11 cellular contexts compared by ENCODE assay signal in the genomic region with DNA sequence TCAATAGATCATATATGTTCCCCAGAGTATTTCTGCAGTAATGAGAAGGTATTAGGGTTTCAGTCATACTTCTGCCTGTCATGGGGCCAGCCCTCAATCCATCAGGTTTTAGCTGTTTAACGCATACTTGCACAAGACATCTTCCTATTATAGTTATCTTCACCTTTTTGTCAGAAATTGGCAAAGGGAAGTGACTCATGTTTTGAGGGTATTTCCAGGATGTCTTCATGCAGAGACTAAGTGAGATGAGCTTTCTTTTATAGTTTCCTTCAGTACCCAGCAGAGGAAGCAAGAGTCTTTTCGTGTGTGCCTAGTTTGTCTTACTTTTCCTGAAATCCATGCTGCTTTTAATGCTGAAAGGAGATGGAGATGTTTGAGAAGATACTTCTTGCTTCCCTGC. TPM values are rescaled to one million over a fixed set of nuclear protein-coding genes. Genes with fewer than 3 reads are reported as not detected.
DNase-seq lines count a peak whose midpoint lies in the region; ATAC-seq and TF ChIP-seq lines count a peak whose summit lies in the region.
"Had no signal": no experiment of that assay in that cellular context is flagged by ENCODE, and none has a peak within 500 bp of the region (broad histone marks: within the 10 kb centered on the region; RNA-seq: fewer than 3 reads in every experiment).

No MANE protein-coding gene starts in this region.

- H3K4me1 ChIP-seq in upper lobe of right lung = no peaks in the 10 kb centered on the region

- peak; percentile 92 for ATAC-seq in activated CD4-positive, alpha-beta T cell treated with anti-CD3 and anti-CD28 coated beads for 36 hours
- ATAC-seq in HG03108 (IDR thresholded peaks at IDR 0.05; ENCODE audit: unreplicated experiment) (peak; percentile 63), upper lobe of right lung (no peak)
- ATAC-seq in activated CD8-positive, alpha-beta T cell treated with anti-CD3 and anti-CD28 coated beads, Interleukin-2, amount 10 ng/mL, durations not matched to agents 7 days and 5 days = peak; percentile 75
- peak; percentile 93 for ATAC-seq in stimulated activated effector memory CD8-positive, alpha-beta T cell treated with anti-CD3 and anti-CD28 coated beads, Interleukin-12 subunit alpha, Interleukin-12 subunit beta, amount 100 ng/mL, for 72 hours

- H3K27me3 ChIP-seq in upper lobe of right lung = no peaks in the 10 kb centered on the region

- CTCF ChIA-PET in activated CD4-positive, alpha-beta T cell treated with anti-CD3 and anti-CD28 coated beads for 36 hours (lab: Charles Lee) = interaction anchor here (1.6 kb wide), 1 partner anchor 9 kb away, joined by 7 read pairs; the partner anchor contains the start of gene CSTF2
- CTCF ChIA-PET in activated CD8-positive, alpha-beta T cell treated with anti-CD3 and anti-CD28 coated beads, Interleukin-2, amount 10 ng/mL, durations not matched to agents 7 days and 5 days (lab: Charles Lee) = interaction anchor here (0.5 to 0.9 kb wide), 2 partner anchors 9 to 567 kb away, joined by 3 read pairs; partner anchors contain the start of gene CSTF2

- DNase-seq in activated CD4-positive, alpha-beta T cell treated with anti-CD3 and anti-CD28 coated beads for 36 hours = peak; percentile 35
- no peak for DNase-seq in activated CD4-positive, alpha-beta T cell treated with anti-CD3 and anti-CD28 coated beads for 1 hour
- DNase-seq in activated CD8-positive, alpha-beta T cell treated with anti-CD3 and anti-CD28 coated beads, Interleukin-2, amount 10 ng/mL, durations not matched to agents 7 days and 5 days = no peak
- peak in 1 of 2 donors; percentile 49 for DNase-seq in stimulated activated effector memory CD8-positive, alpha-beta T cell treated with anti-CD3 and anti-CD28 coated beads, Interleukin-12 subunit alpha, Interleukin-12 subunit beta, amount 100 ng/mL, for 72 hours (ENCODE audit: low spot score in 2 of 2)
- DNase-seq in head of caudate nucleus (no peak), upper lobe of right lung (no peak), cerebellar cortex (ENCODE audit: low spot score) (no peak)

- POLR2A ChIA-PET in activated CD4-positive, alpha-beta T cell treated with anti-CD3 and anti-CD28 coated beads for 36 hours (lab: Charles Lee) = interaction anchor here (0.5 to 1.0 kb wide), 3 partner anchors 9 to 396 kb away, joined by 3 to 4 read pairs (median 3); partner anchors contain the start of gene CSTF2
- POLR2A ChIA-PET in activated CD8-positive, alpha-beta T cell treated with anti-CD3 and anti-CD28 coated beads, Interleukin-2, amount 10 ng/mL, durations not matched to agents 7 days and 5 days (lab: Charles Lee) = interaction anchor here (4.2 kb wide), 1 partner anchor 9 kb away, joined by 26 read pairs; the partner anchor contains the start of gene CSTF2

- H3K27ac Mint-ChIP-seq in activated CD4-positive, alpha-beta T cell treated with anti-CD3 and anti-CD28 coated beads for 36 hours = peak overlapping the region; percentile 96
- H3K27ac Mint-ChIP-seq in activated CD8-positive, alpha-beta T cell treated with anti-CD3 and anti-CD28 coated beads, Interleukin-2, amount 10 ng/mL, durations not matched to agents 7 days and 5 days = peak overlapping the region; percentile 83
- H3K27ac Mint-ChIP-seq in stimulated activated effector memory CD8-positive, alpha-beta T cell treated with anti-CD3 and anti-CD28 coated beads, Interleukin-12 subunit alpha, Interleukin-12 subunit beta, amount 100 ng/mL, for 72 hours = peak overlapping the region; percentile 94

- H3K36me3 Mint-ChIP-seq in activated CD4-positive, alpha-beta T cell treated with anti-CD3 and anti-CD28 coated beads for 36 hours (ENCODE audit: low read depth) = peaks cover 54% of the 10 kb centered on the region
- H3K36me3 Mint-ChIP-seq in activated CD8-positive, alpha-beta T cell treated with anti-CD3 and anti-CD28 coated beads, Interleukin-2, amount 10 ng/mL, durations not matched to agents 7 days and 5 days (ENCODE audit: low read depth) = peaks cover 57% of the 10 kb centered on the region
- peaks cover 96% of the 10 kb centered on the region for H3K36me3 Mint-ChIP-seq in stimulated activated effector memory CD8-positive, alpha-beta T cell treated with anti-CD3 and anti-CD28 coated beads, Interleukin-12 subunit alpha, Interleukin-12 subunit beta, amount 100 ng/mL, for 72 hours

- H3K9me3 Mint-ChIP-seq in activated CD4-positive, alpha-beta T cell treated with anti-CD3 and anti-CD28 coated beads for 36 hours (ENCODE audit: low read depth) = no peaks in the 10 kb centered on the region
- H3K9me3 Mint-ChIP-seq in activated CD8-positive, alpha-beta T cell treated with anti-CD3 and anti-CD28 coated beads, Interleukin-2, amount 10 ng/mL, durations not matched to agents 7 days and 5 days (ENCODE audit: insufficient read depth) = no peaks in the 10 kb centered on the region
- H3K9me3 Mint-ChIP-seq in stimulated activated effector memory CD8-positive, alpha-beta T cell treated with anti-CD3 and anti-CD28 coated beads, Interleukin-12 subunit alpha, Interleukin-12 subunit beta, amount 100 ng/mL, for 72 hours = no peaks in the 10 kb centered on the region

- no peaks in the 10 kb centered on the region for H3K9me3 ChIP-seq in upper lobe of right lung

- H3K4me3 Mint-ChIP-seq in activated CD4-positive, alpha-beta T cell treated with anti-CD3 and anti-CD28 coated beads for 36 hours = peak overlapping the region; percentile 59
- H3K4me3 Mint-ChIP-seq in activated CD8-positive, alpha-beta T cell treated with anti-CD3 and anti-CD28 coated beads, Interleukin-2, amount 10 ng/mL, durations not matched to agents 7 days and 5 days = peak overlapping the region; percentile 36
- peak overlapping the region; percentile 57 for H3K4me3 Mint-ChIP-seq in stimulated activated effector memory CD8-positive, alpha-beta T cell treated with anti-CD3 and anti-CD28 coated beads, Interleukin-12 subunit alpha, Interleukin-12 subunit beta, amount 100 ng/mL, for 72 hours

- no peak overlapping the region for H3K4me3 ChIP-seq in upper lobe of right lung
- H3K4me3 ChIP-seq: SK-N-MC had no signal

- TF ChIP-seq CTCF in upper lobe of right lung (IDR thresholded peaks at IDR 0.05) = no peak

- intact Hi-C loops in activated CD4-positive, alpha-beta T cell treated with anti-CD3 and anti-CD28 coated beads for 36 hours (cut with DNase I, micrococcal nuclease) = loop anchor here (1.0 to 5.0 kb wide), 5 partner anchors 9 to 518 kb away; partner anchors contain the start of genes CSTF2 (in 2 of the 2), CENPI (in 1 of the 2) and TIMM8A (in 1 of the 2)
- intact Hi-C loops in head of caudate nucleus (cut with DNase I) (no loop called here), upper lobe of right lung (cut with DNase I) (no loop called here)

- no peaks in the 10 kb centered on the region for H3K27me3 Mint-ChIP-seq in activated CD4-positive, alpha-beta T cell treated with anti-CD3 and anti-CD28 coated beads for 36 hours
- H3K27me3 Mint-ChIP-seq in activated CD8-positive, alpha-beta T cell treated with anti-CD3 and anti-CD28 coated beads, Interleukin-2, amount 10 ng/mL, durations not matched to agents 7 days and 5 days (ENCODE audit: low read depth) = no peaks in the 10 kb centered on the region

- H3K4me1 Mint-ChIP-seq in activated CD4-positive, alpha-beta T cell treated with anti-CD3 and anti-CD28 coated beads for 36 hours = peaks cover 28% of the 10 kb centered on the region
- peaks cover 17% of the 10 kb centered on the region for H3K4me1 Mint-ChIP-seq in activated CD8-positive, alpha-beta T cell treated with anti-CD3 and anti-CD28 coated beads, Interleukin-2, amount 10 ng/mL, durations not matched to agents 7 days and 5 days (ENCODE audit: low read depth)
- H3K4me1 Mint-ChIP-seq in stimulated activated effector memory CD8-positive, alpha-beta T cell treated with anti-CD3 and anti-CD28 coated beads, Interleukin-12 subunit alpha, Interleukin-12 subunit beta, amount 100 ng/mL, for 72 hours = peaks cover 21% of the 10 kb centered on the region

- H3K27ac ChIP-seq in upper lobe of right lung = no peak overlapping the region
- H3K27ac ChIP-seq: SK-N-MC had no signal

- H3K36me3 ChIP-seq in upper lobe of right lung = peaks cover 55% of the 10 kb centered on the region

RNA-seq across cellular contexts. Expression of gene CSTF2, which starts 9.5 kb away (rescaled TPM):
- 10 to 100 TPM; 53.8 to 54.3 TPM for total RNA-seq in activated CD4-positive, alpha-beta T cell treated with anti-CD3 and anti-CD28 coated beads for 36 hours
- 10 to 100 TPM; 34.2 to 35.5 TPM for total RNA-seq in activated CD8-positive, alpha-beta T cell treated with anti-CD3 and anti-CD28 coated beads, Interleukin-2, amount 10 ng/mL, durations not matched to agents 7 days and 5 days
- total RNA-seq in upper lobe of right lung = 12.2 TPM

RNA-seq across cellular contexts. Expression of gene NOX1, which starts 44.4 kb away (rescaled TPM):
- total RNA-seq in activated CD4-positive, alpha-beta T cell treated with anti-CD3 and anti-CD28 coated beads for 36 hours = not detected
- total RNA-seq in activated CD8-positive, alpha-beta T cell treated with anti-CD3 and anti-CD28 coated beads, Interleukin-2, amount 10 ng/mL, durations not matched to agents 7 days and 5 days = not detected
- total RNA-seq in upper lobe of right lung = not detected
- total RNA-seq: kidney epithelial cell, temporal lobe had no signal

Comparison
In these comparisons a context has a peak if more than half of its experiments do, and no peak if none do; other contexts are left out.
1. intact Hi-C loops: an anchor here in activated CD4-positive, alpha-beta T cell treated with anti-CD3 and anti-CD28 coated beads for 36 hours (1.0 to 5.0 kb wide); none called in head of caudate nucleus and upper lobe of right lung.